2 cellular contexts compared by ENCODE assay signal in the genomic region with DNA sequence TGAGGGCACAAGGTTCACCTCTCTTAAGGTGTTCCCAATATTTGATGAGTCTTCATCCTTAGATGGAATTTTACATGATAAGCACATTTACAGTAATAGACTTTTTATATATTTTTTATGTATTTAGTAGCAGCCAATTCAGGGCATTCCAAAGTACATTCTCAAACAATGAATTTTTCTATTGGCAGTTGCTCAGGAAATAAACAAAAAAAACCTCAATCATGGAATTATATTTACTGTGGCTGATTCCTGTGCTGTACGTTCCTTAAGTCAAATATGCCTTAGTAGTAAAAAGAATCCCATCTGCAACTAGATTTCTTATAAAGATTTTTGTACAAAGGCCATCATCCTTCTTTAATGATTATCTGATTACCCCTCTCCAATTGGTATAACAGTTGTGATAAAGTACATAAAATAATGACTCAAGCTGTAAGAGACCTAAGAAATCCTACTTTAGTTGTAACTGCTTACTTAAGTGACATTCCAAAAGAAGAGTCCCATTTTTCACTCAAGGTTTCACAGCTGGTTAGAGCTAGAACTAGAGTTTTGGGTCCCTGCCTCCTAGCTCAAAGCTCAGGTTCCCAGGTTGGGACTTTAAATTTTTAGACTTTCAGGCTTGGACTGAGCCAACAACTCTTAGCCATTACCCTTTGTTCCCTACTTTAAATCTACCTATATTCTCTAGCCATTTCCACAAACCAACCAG.
TF ChIP-seq lines count a peak whose summit lies in the region.

No MANE protein-coding gene starts in this region.

TF ChIP-seq in SK-N-SH treated with all-trans-retinoic acid at 6 μM for 48 hours, 23 proteins besides CTCF, POLR2A, EP300 and RAD21 (continued from another document):
- TF ChIP-seq, protein P1, sequence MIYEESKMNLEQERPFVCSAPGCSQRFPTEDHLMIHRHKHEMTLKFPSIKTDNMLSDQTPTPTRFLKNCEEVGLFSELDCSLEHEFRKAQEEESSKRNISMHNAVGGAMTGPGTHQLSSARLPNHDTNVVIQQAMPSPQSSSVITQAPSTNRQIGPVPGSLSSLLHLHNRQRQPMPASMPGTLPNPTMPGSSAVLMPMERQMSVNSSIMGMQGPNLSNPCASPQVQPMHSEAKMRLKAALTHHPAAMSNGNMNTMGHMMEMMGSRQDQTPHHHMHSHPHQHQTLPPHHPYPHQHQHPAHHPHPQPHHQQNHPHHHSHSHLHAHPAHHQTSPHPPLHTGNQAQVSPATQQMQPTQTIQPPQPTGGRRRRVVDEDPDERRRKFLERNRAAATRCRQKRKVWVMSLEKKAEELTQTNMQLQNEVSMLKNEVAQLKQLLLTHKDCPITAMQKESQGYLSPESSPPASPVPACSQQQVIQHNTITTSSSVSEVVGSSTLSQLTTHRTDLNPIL (CRISPR knock-in tag; IDR thresholded peaks at IDR 0.05; ENCODE audit: low read depth) = no peak
- TF ChIP-seq ZNF8 (CRISPR knock-in tag; IDR thresholded peaks at IDR 0.05) (no peak), ZNF70 (CRISPR knock-in tag; IDR thresholded peaks at IDR 0.05) (no peak), TSHZ2 (CRISPR knock-in tag; IDR thresholded peaks at IDR 0.05) (no peak), ZFP3 (CRISPR knock-in tag; IDR thresholded peaks at IDR 0.05) (no peak), ARNTL (CRISPR knock-in tag; IDR thresholded peaks at IDR 0.05; ENCODE audit: borderline replicate concordance, low read depth) (no peak), ZC3H10 (CRISPR knock-in tag; IDR thresholded peaks at IDR 0.05) (no peak), SNAI2 (CRISPR knock-in tag; IDR thresholded peaks at IDR 0.05) (no peak), CSRNP3 (CRISPR knock-in tag; IDR thresholded peaks at IDR 0.05) (no peak), BACH2 (CRISPR knock-in tag; IDR thresholded peaks at IDR 0.05; ENCODE audit: borderline replicate concordance) (no peak), TCF4 (CRISPR knock-in tag; IDR thresholded peaks at IDR 0.05; ENCODE audit: borderline replicate concordance) (no peak), CSDC2 (CRISPR knock-in tag; IDR thresholded peaks at IDR 0.05) (no peak), RARB (CRISPR knock-in tag; IDR thresholded peaks at IDR 0.05) (no peak), ESRRG (CRISPR knock-in tag; IDR thresholded peaks at IDR 0.05) (no peak)
- TF ChIP-seq, protein P2, sequence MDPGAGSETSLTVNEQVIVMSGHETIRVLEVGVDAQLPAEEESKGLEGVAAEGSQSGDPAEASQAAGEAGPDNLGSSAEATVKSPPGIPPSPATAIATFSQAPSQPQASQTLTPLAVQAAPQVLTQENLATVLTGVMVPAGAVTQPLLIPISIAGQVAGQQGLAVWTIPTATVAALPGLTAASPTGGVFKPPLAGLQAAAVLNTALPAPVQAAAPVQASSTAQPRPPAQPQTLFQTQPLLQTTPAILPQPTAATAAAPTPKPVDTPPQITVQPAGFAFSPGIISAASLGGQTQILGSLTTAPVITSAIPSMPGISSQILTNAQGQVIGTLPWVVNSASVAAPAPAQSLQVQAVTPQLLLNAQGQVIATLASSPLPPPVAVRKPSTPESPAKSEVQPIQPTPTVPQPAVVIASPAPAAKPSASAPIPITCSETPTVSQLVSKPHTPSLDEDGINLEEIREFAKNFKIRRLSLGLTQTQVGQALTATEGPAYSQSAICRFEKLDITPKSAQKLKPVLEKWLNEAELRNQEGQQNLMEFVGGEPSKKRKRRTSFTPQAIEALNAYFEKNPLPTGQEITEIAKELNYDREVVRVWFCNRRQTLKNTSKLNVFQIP (CRISPR knock-in tag; IDR thresholded peaks at IDR 0.05; ENCODE audit: borderline replicate concordance, low read depth) = no peak

TF ChIP-seq in SK-N-SH, 30 proteins besides CTCF, POLR2A, EP300 and RAD21 (continued from another document):
- TF ChIP-seq, protein P3, sequence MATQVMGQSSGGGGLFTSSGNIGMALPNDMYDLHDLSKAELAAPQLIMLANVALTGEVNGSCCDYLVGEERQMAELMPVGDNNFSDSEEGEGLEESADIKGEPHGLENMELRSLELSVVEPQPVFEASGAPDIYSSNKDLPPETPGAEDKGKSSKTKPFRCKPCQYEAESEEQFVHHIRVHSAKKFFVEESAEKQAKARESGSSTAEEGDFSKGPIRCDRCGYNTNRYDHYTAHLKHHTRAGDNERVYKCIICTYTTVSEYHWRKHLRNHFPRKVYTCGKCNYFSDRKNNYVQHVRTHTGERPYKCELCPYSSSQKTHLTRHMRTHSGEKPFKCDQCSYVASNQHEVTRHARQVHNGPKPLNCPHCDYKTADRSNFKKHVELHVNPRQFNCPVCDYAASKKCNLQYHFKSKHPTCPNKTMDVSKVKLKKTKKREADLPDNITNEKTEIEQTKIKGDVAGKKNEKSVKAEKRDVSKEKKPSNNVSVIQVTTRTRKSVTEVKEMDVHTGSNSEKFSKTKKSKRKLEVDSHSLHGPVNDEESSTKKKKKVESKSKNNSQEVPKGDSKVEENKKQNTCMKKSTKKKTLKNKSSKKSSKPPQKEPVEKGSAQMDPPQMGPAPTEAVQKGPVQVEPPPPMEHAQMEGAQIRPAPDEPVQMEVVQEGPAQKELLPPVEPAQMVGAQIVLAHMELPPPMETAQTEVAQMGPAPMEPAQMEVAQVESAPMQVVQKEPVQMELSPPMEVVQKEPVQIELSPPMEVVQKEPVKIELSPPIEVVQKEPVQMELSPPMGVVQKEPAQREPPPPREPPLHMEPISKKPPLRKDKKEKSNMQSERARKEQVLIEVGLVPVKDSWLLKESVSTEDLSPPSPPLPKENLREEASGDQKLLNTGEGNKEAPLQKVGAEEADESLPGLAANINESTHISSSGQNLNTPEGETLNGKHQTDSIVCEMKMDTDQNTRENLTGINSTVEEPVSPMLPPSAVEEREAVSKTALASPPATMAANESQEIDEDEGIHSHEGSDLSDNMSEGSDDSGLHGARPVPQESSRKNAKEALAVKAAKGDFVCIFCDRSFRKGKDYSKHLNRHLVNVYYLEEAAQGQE (IDR thresholded peaks at IDR 0.05; ENCODE audit: low read depth, low read length) = no peak
- TF ChIP-seq GABPA (IDR thresholded peaks at IDR 0.05; ENCODE audit: low read depth) = no peak
- no peak for TF ChIP-seq IRF3 (IDR thresholded peaks at IDR 0.05; ENCODE audit: low read depth, low read length)
